Comparison of ENCODE assay signal across 1 cellular context in genomic region chr10:132265878-132266496, GRCh38.
TF ChIP-seq lines count a peak whose summit lies in the region.

No MANE protein-coding gene starts in this region.

TF ChIP-seq in A549, 52 proteins besides CTCF, POLR2A, EP300 and RAD21 (continued from another document):
- TF ChIP-seq REST (IDR thresholded peaks at IDR 0.05) (no peak), HOXB13 (CRISPR knock-in tag; IDR thresholded peaks at IDR 0.05; ENCODE audit: low read depth) (no peak), ZSCAN20 (CRISPR knock-in tag; IDR thresholded peaks at IDR 0.05) (no peak), KDM5A (IDR thresholded peaks at IDR 0.05) (no peak)
